Comparison of ENCODE assay signal across 15 cellular contexts in the genomic region with DNA sequence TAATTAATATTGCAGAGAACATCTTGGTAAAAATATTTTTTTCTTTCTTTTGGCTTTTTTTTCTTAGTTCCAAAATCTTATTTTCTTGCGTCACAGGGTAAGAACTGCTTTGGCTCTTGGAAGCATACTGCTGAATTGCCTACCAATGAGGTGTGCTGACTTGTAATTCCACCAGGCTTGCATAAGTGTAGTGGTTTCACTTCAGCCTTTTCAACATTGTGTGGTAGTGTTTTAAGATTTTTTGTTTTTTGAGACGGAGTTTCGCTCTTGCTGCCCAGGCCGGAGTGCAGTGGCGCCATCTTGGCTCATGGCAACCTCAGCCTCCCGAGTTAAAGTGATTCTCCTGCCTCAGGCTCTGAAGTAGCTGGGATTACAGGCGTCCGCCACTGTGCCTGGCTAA.
"Had no signal": no experiment of that assay in that cellular context is flagged by ENCODE, and none has a peak within 500 bp of the region (broad histone marks: within the 10 kb centered on the region; RNA-seq: fewer than 3 reads in every experiment).

No MANE protein-coding gene starts in this region.

- H3K4me1 ChIP-seq: left lung had no signal

- H3K27ac ChIP-seq: dorsolateral prefrontal cortex, left lung had no signal

- H3K27me3 ChIP-seq: dorsolateral prefrontal cortex, left lung had no signal

- H3K4me3 ChIP-seq: dorsolateral prefrontal cortex, left lung, mucosa of descending colon had no signal

- ATAC-seq: activated CD8-positive, alpha-beta memory T cell treated with anti-CD3 and anti-CD28 coated beads, Interleukin-2, amount 10 ng/mL, durations not matched to agents 7 days and 5 days; activated T-cell treated with anti-CD3 and anti-CD28 coated beads, Interleukin-2, amount 50 U/mL, for 4 hours; left lung; mucosa of descending colon; naive thymus-derived CD8-positive, alpha-beta T cell; stimulated activated memory B cell treated with anti-CD40 and anti-IgM and Interleukin-4, amounts not matched to agents 10 μg/mL and 1 μg/mL and 100 μg/mL, for 72 hours; T-cell had no signal

- DNase-seq: activated CD4-positive, alpha-beta memory T cell treated with anti-CD3 and anti-CD28 coated beads for 36 hours; activated CD4-positive, alpha-beta T cell treated with anti-CD3 and anti-CD28 coated beads for 1 hour; activated CD8-positive, alpha-beta memory T cell treated with anti-CD3 and anti-CD28 coated beads, Interleukin-2, amount 10 ng/mL, durations not matched to agents 7 days and 5 days; activated effector memory CD4-positive, alpha-beta T cell treated with Interleukin-2 at 50 U/mL for 16 hours; activated naive CD8-positive, alpha-beta T cell treated with anti-CD3 and anti-CD28 coated beads for 36 hours; activated T-cell treated with anti-CD3 and anti-CD28 coated beads, Interleukin-2, amount 50 U/mL, for 4 hours; dorsolateral prefrontal cortex; endodermal cell; left lung; mucosa of descending colon; naive thymus-derived CD8-positive, alpha-beta T cell; stimulated activated CD4-positive, alpha-beta T cell treated with anti-CD3 and anti-CD28 coated beads, Interleukin-2, amount 100 ng/mL, for 48 hours; T-cell; T1000 had no signal

- H3K9me3 ChIP-seq: left lung, mucosa of descending colon had no signal
